ENCODE assay signal across 16 cellular contexts in the genomic region with DNA sequence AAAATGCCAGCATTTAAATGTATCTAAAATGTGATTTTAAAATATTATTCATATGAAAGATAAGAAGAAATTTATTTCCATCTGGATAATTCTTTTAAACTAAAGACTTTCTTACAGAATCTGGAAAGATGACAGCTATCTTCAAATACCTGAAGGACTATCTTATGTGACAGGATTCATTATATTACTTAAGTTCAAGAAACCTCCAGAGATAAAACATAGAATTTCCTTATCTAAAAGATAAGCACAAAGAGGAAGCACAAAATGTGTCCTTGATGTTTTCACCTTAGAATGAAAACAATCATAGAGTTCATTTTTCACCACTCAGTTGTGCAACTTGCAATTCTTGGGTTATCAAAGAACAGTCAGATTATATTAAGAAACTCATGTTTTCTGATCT.
A peak's percentile ranks its signal among the peaks of the same experiment; 100 is the strongest.
DNase-seq lines count a peak whose midpoint lies in the region; ATAC-seq and TF ChIP-seq lines count a peak whose summit lies in the region.
"Had no signal": no experiment of that assay in that cellular context is flagged by ENCODE, and none has a peak within 500 bp of the region (broad histone marks: within the 10 kb centered on the region; RNA-seq: fewer than 3 reads in every experiment).

No MANE protein-coding gene starts in this region.

- peaks cover 3% of the 10 kb centered on the region for H3K4me1 ChIP-seq in smooth muscle cell (ENCODE audit: low read depth)
- H3K4me1 ChIP-seq: HAP-1 had no signal

- DNase-seq in OCI-M1 (lab: John Stamatoyannopoulos, UW) (peak; percentile 55), T-helper 17 cell (no peak), fibroblast of the aortic adventitia (ENCODE audit: low read depth) (peak; percentile 22), smooth muscle cell (lab: John Stamatoyannopoulos, UW; ENCODE audit: unreplicated experiment) (no peak), T-helper 1 cell (no peak), amniotic stem cell (lab: John Stamatoyannopoulos, UW) (no peak)
- no peak for DNase-seq in stimulated activated CD4-positive, alpha-beta T cell treated with anti-CD3 and anti-CD28 coated beads, Interleukin-4, amount 100 ng/mL, for 1 hour
- DNase-seq: CD4-positive, CD25-positive, alpha-beta regulatory T cell; CD8-positive, alpha-beta T cell; DMS153; DND-41; GOT3; HFFc6 had no signal

- H3K4me3 ChIP-seq in fibroblast of the aortic adventitia (ENCODE audit: low read depth, low read length): no peak overlapping the region
- no peak overlapping the region for H3K4me3 ChIP-seq in smooth muscle cell
- H3K4me3 ChIP-seq: HAP-1 had no signal

- no peak overlapping the region for H3K4me3 Mint-ChIP-seq in T-helper 17 cell
- H3K4me3 Mint-ChIP-seq: CD4-positive, CD25-positive, alpha-beta regulatory T cell; CD8-positive, alpha-beta T cell; HFFc6 had no signal

- TF ChIP-seq CTCF in fibroblast of the aortic adventitia (IDR thresholded peaks at IDR 0.05; ENCODE audit: insufficient read depth, low read length) (no peak), smooth muscle cell (IDR thresholded peaks at IDR 0.05; ENCODE audit: borderline replicate concordance, insufficient read depth, poor library complexity, severe bottlenecking) (no peak)

- H3K27me3 ChIP-seq in smooth muscle cell (ENCODE audit: low read depth): no peaks in the 10 kb centered on the region

- H3K4me1 Mint-ChIP-seq in T-helper 17 cell: peaks cover 24% of the 10 kb centered on the region

- H3K36me3 Mint-ChIP-seq in T-helper 17 cell (ENCODE audit: low read depth): no peaks in the 10 kb centered on the region

- H3K27me3 Mint-ChIP-seq in T-helper 17 cell: no peaks in the 10 kb centered on the region
- H3K27me3 Mint-ChIP-seq: CD4-positive, CD25-positive, alpha-beta regulatory T cell had no signal

- H3K36me3 ChIP-seq in smooth muscle cell (ENCODE audit: low read depth): no peaks in the 10 kb centered on the region
- H3K36me3 ChIP-seq: HAP-1 had no signal

- H3K9ac ChIP-seq in smooth muscle cell (ENCODE audit: low read depth): no peak overlapping the region

- no peak overlapping the region for H2AFZ ChIP-seq in smooth muscle cell (ENCODE audit: low read depth)

- H3F3A ChIP-seq in smooth muscle cell (ENCODE audit: low read depth): peaks cover 4% of the 10 kb centered on the region

- no peaks in the 10 kb centered on the region for H3K79me2 ChIP-seq in smooth muscle cell (ENCODE audit: low read depth)

- no peak for ATAC-seq in T-helper 17 cell
- ATAC-seq: CD8-positive, alpha-beta T cell had no signal

- H3K9me3 ChIP-seq in T-helper 17 cell (ENCODE audit: control insufficient read depth, low read length, poor library complexity, severe bottlenecking): no peaks in the 10 kb centered on the region
- H3K9me3 ChIP-seq in smooth muscle cell (replicated peaks; ENCODE audit: low read depth): no peaks in the 10 kb centered on the region
- H3K9me3 ChIP-seq: Caco-2, HAP-1 had no signal

- no peak overlapping the region for H3K27ac ChIP-seq in smooth muscle cell (ENCODE audit: low read depth)
- H3K27ac ChIP-seq: C4-2B had no signal

- no peaks in the 10 kb centered on the region for H4K20me1 ChIP-seq in smooth muscle cell (ENCODE audit: low read depth)

- H3K4me2 ChIP-seq in smooth muscle cell: peak overlapping the region; percentile 71

- H3K27ac Mint-ChIP-seq in T-helper 17 cell: peak overlapping the region; percentile 53
- H3K27ac Mint-ChIP-seq: CD4-positive, CD25-positive, alpha-beta regulatory T cell; HFFc6 had no signal

Comparison
In these comparisons a context has a peak if more than half of its experiments do, and no peak if none do; other contexts are left out.
1. DNase-seq: peak in OCI-M1 (single experiment) and fibroblast of the aortic adventitia (single experiment); none in T-helper 17 cell (0 of 3), smooth muscle cell (single experiment), T-helper 1 cell (0 of 5), amniotic stem cell (single experiment) and stimulated activated CD4-positive, alpha-beta T cell treated with anti-CD3 and anti-CD28 coated beads, Interleukin-4, amount 100 ng/mL, for 1 hour (single experiment).